9 cellular contexts compared by ENCODE assay signal in the genomic region with DNA sequence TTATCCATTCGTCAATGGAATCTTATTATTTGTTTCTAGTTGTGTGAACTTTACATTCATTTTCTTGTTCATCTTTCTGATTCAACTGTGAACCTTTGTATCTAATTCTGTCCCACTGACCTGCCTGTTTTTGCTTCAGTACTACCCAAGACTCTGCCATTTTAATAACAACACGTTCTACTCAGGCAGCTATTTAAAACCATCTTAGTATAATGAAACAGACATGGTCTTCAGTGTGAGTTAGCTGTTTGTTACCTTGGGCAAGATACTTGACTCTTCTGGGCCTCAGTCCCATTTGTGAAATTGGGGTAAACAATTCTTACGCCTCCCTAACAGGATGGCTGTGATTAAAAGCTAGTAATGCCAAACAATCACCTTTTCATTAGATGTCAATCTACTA. TPM values are rescaled to one million over a fixed set of nuclear protein-coding genes. Genes with fewer than 3 reads are reported as not detected.
A peak's percentile ranks its signal among the peaks of the same experiment; 100 is the strongest.
DNase-seq lines count a peak whose midpoint lies in the region; ATAC-seq and TF ChIP-seq lines count a peak whose summit lies in the region.
"Had no signal": no experiment of that assay in that cellular context is flagged by ENCODE, and none has a peak within 500 bp of the region (broad histone marks: within the 10 kb centered on the region; RNA-seq: fewer than 3 reads in every experiment).

No MANE protein-coding gene starts in this region.

- peaks cover 33% of the 10 kb centered on the region for H3K4me1 ChIP-seq in cardiac muscle cell (ENCODE audit: low read depth)
- H3K4me1 ChIP-seq in ascending aorta = peaks cover 17 to 28% of the 10 kb centered on the region in 2 donors
- peaks cover 51% of the 10 kb centered on the region for H3K4me1 ChIP-seq in lower lobe of right lung
- peaks cover 29 to 65% (median 42%) of the 10 kb centered on the region in 4 donors for H3K4me1 ChIP-seq in upper lobe of left lung

- intact Hi-C loops in Right ventricle myocardium inferior (cut with DNase I) (loop anchor here (5.0 kb wide), 2 partner anchors 42 to 53 kb away; partner anchors contain the start of genes C15orf40 and TM6SF1), ascending aorta (cut with DNase I) (loop anchor here (5.0 kb wide), 1 partner anchor 258 kb away; the partner anchor contains the start of genes FSD2 and WHAMM), lower lobe of right lung (cut with DNase I) (no loop called here)

- H3K4me3 ChIP-seq in cardiac muscle cell (peak overlapping the region; percentile 84), ascending aorta (peak overlapping the region; percentile 91 to 98), lower lobe of right lung (peak overlapping the region; percentile 91), upper lobe of left lung (peak overlapping the region in 3 of 4 donors; percentile 68 to 89 (median 79))

- 22 to 27% methylated on average over 3 of the region's 3 CpGs for WGBS in upper lobe of left lung, 2 donors

- no peaks in the 10 kb centered on the region for H3K27me3 ChIP-seq in cardiac muscle cell
- no peaks in the 10 kb centered on the region for H3K27me3 ChIP-seq in ascending aorta
- no peaks in the 10 kb centered on the region for H3K27me3 ChIP-seq in lower lobe of right lung (ENCODE audit: low read depth)
- H3K27me3 ChIP-seq in upper lobe of left lung = no peaks in the 10 kb centered on the region

- H3K36me3 ChIP-seq in cardiac muscle cell = no peaks in the 10 kb centered on the region
- no peaks in the 10 kb centered on the region for H3K36me3 ChIP-seq in ascending aorta
- H3K36me3 ChIP-seq in lower lobe of right lung = no peaks in the 10 kb centered on the region
- peaks cover 0 to 3% (median 2%) of the 10 kb centered on the region in 4 donors for H3K36me3 ChIP-seq in upper lobe of left lung

- TF ChIP-seq EP300 in upper lobe of left lung (IDR thresholded peaks at IDR 0.05) = no peak

- no peak for TF ChIP-seq POLR2A in upper lobe of left lung (IDR thresholded peaks at IDR 0.05)

- no peak for DNase-seq in cardiac muscle cell (ENCODE audit: low read depth in 1 of 2, low spot score in 1 of 2)
- no peak for DNase-seq in Right ventricle myocardium inferior (ENCODE audit: missing footprints)
- DNase-seq in ascending aorta (ENCODE audit: low spot score in 2 of 2) = no peak
- DNase-seq in lower lobe of right lung = no peak
- no peak for DNase-seq in upper lobe of left lung
- no peak for DNase-seq in stimulated activated CD4-positive, alpha-beta T cell treated with anti-CD3 and anti-CD28 coated beads, Interleukin-2, amount 100 ng/mL, for 48 hours

- TF ChIP-seq CTCF in cardiac muscle cell (IDR thresholded peaks at IDR 0.05; ENCODE audit: low read depth, low read length) (no peak), ascending aorta (IDR thresholded peaks at IDR 0.05) (no peak), lower lobe of right lung (IDR thresholded peaks at IDR 0.05) (no peak), upper lobe of left lung (IDR thresholded peaks at IDR 0.05) (no peak)

- H3K9me3 ChIP-seq in cardiac muscle cell (ENCODE audit: low read depth) = no peaks in the 10 kb centered on the region
- H3K9me3 ChIP-seq in ascending aorta = no peaks in the 10 kb centered on the region
- peaks cover 4% of the 10 kb centered on the region for H3K9me3 ChIP-seq in lower lobe of right lung
- no peaks in the 10 kb centered on the region for H3K9me3 ChIP-seq in upper lobe of left lung

- H3K27ac ChIP-seq in cardiac muscle cell (no peak overlapping the region), ascending aorta (no peak overlapping the region), lower lobe of right lung (no peak overlapping the region), upper lobe of left lung (peak overlapping the region in 2 of 4 donors; percentile 87 to 96)

- no peak for ATAC-seq in Right ventricle myocardium inferior
- no peak for ATAC-seq in lower lobe of right lung
- no peak for ATAC-seq in upper lobe of left lung (ENCODE audit: low FRiP score in 2 of 2)
- ATAC-seq in GM21825 (IDR thresholded peaks at IDR 0.05; ENCODE audit: unreplicated experiment) = no peak
- ATAC-seq in HG03342 (IDR thresholded peaks at IDR 0.05; ENCODE audit: unreplicated experiment) = no peak

RNA-seq across cellular contexts. Expression of gene BTBD1, which starts 1.6 kb away (rescaled TPM):
- total RNA-seq in cardiac muscle cell (125 and 126 TPM in 2 replicates), Right ventricle myocardium inferior (150 TPM), ascending aorta (63.9 TPM), lower lobe of right lung (43.0 TPM), upper lobe of left lung (10 to 100 TPM; 39.4 to 84.2 (median 57.4) TPM)
- 102 and 109 TPM in 2 replicates for polyA plus RNA-seq in cardiac muscle cell

RNA-seq across cellular contexts. Expression of gene TM6SF1, which starts 42.0 kb away (rescaled TPM):
- total RNA-seq in cardiac muscle cell (0.49 and 1.3 TPM in 2 replicates), Right ventricle myocardium inferior (5.0 TPM), ascending aorta (6.3 TPM), lower lobe of right lung (31.2 TPM), upper lobe of left lung (10 to 100 TPM in 5 of 6 donors, 1 to 10 TPM in 1; 7.5 to 27.1 (median 21.4) TPM)
- polyA plus RNA-seq in cardiac muscle cell = 1.8 and 2.8 TPM in 2 replicates
- total RNA-seq: HT1080 had no signal

RNA-seq across cellular contexts. Expression of gene C15orf40, which starts 54.0 kb away (rescaled TPM):
- 11.5 and 12.8 TPM in 2 replicates for total RNA-seq in cardiac muscle cell
- polyA plus RNA-seq in cardiac muscle cell = 23.9 and 37.8 TPM in 2 replicates
- 11.1 TPM for total RNA-seq in Right ventricle myocardium inferior
- 1.3 TPM for total RNA-seq in ascending aorta
- total RNA-seq in lower lobe of right lung = 17.8 TPM
- total RNA-seq in upper lobe of left lung = 10 to 100 TPM in 5 of 6 donors, 1 to 10 TPM in 1; 8.6 to 27.5 (median 16.8) TPM
